In the genomic region with DNA sequence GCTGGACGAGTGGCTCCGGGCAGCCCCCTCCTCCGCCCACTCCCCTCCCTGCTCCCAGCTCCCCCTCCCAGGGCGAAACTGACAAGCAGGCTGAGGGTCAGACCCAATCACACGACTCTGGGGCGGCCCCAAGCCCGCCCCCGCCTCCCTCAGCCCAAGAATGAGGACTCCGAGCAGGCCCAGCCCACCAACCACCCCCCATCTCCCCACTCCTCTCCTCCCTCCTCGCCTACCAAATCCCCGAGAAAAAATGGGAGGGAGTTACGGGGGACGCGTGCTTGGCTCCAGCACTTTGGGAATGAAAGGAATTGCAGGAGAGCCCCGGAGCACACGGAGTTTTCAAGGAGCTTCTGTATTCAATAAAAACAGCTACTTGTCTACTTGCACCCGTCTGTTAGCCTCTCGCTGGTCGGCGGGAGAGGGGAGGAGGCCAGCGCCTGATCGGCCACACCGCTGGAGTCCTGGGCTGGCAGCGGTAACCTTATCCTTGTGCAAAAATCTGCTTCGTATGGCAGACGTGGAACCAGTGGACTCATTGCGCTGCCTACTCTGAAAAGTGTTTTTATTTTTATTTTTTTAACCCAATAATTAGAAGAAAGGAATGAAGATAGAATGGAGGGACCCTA, we compare ENCODE assay signal across 8 cellular contexts. TPM values are rescaled to one million over a fixed set of nuclear protein-coding genes. Genes with fewer than 3 reads are reported as not detected.
A peak's percentile ranks its signal among the peaks of the same experiment; 100 is the strongest.
DNase-seq lines count a peak whose midpoint lies in the region; ATAC-seq and TF ChIP-seq lines count a peak whose summit lies in the region.

No MANE protein-coding gene starts in this region.

- H3K9ac ChIP-seq in GM23248 = no peak overlapping the region

- TF ChIP-seq POLR2A in gastrocnemius medialis (IDR thresholded peaks at IDR 0.05) = no peak

- no peaks in the 10 kb centered on the region for H3F3A ChIP-seq in GM23248 (ENCODE audit: insufficient read depth)

- no peaks in the 10 kb centered on the region for H3K9me2 ChIP-seq in GM23248 (ENCODE audit: insufficient read depth)

- WGBS in GM23248 (ENCODE audit: low coverage in 1 of 2, low lambda C conversion rate in 2 of 2, missing lambda C conversion rate in 2 of 2), 2 experiments = 13 to 14% methylated on average over 18 to 27 of the region's 27 CpGs

- H3K4me3 ChIP-seq in GM23248 (peak overlapping the region; percentile 70), gastrocnemius medialis (peak overlapping the region; percentile 41 to 68 (median 50))

- no peak for TF ChIP-seq CTCF in gastrocnemius medialis (IDR thresholded peaks at IDR 0.05 in 4 of 5, conservative IDR thresholded peaks at IDR 0.05 in 1 of 5)

- in situ Hi-C loops in GM23248 (cut with MboI) = loop anchor here (25.0 kb wide), 1 partner anchor 354 kb away; no protein-coding TSS in a partner anchor
- in situ Hi-C loops in gastrocnemius medialis (cut with MboI; ENCODE audit: low sequenced_read_pairs in 4 of 4) = loop anchor here in 2 of 4 donors (25.0 kb wide), 2 partner anchors 354 to 404 kb away; no protein-coding TSS in a partner anchor

- H3K4me1 ChIP-seq in GM23248 (ENCODE audit: insufficient read depth) (peaks cover 14% of the 10 kb centered on the region; the same call in 1 of the 2 replicates), gastrocnemius medialis (peaks cover 0 to 26% of the 10 kb centered on the region in 2 donors)

- H3K36me3 ChIP-seq in GM23248 (ENCODE audit: low read depth) = no peaks in the 10 kb centered on the region
- no peaks in the 10 kb centered on the region for H3K36me3 ChIP-seq in gastrocnemius medialis

- DNase-seq in GM23248 = no peak
- peak; percentile 5 for DNase-seq in cerebellum (ENCODE audit: low spot score)
- DNase-seq in iris pigment epithelial cell (ENCODE audit: low read depth) = peak; percentile 60
- no peak for DNase-seq in gastrocnemius medialis
- DNase-seq in LoVo (ENCODE audit: low spot score) = no peak
- DNase-seq in NCI-H187 treated with DMSO at 0.1 percent for 48 hours (lab: John Stamatoyannopoulos, UW) = no peak
- DNase-seq in SW 1271 (lab: John Stamatoyannopoulos, UW) = no peak

- no peaks in the 10 kb centered on the region for H3K79me2 ChIP-seq in GM23248 (ENCODE audit: insufficient read depth)

- no peak for ATAC-seq in gastrocnemius medialis
- no peak for ATAC-seq in GM21576 (IDR thresholded peaks at IDR 0.05; ENCODE audit: unreplicated experiment)

- peak overlapping the region; percentile 48 for H3K4me2 ChIP-seq in GM23248 (ENCODE audit: unreplicated experiment)

- no peaks in the 10 kb centered on the region for H3K9me3 ChIP-seq in GM23248 (ENCODE audit: low read depth)
- H3K9me3 ChIP-seq in gastrocnemius medialis = no peaks in the 10 kb centered on the region

- H3K27ac ChIP-seq in GM23248 (no peak overlapping the region), gastrocnemius medialis (no peak overlapping the region)

- 0 out of 2 replicates have a peak, but pooled peaks cover 12% of the 10 kb centered on the region for H3K27me3 ChIP-seq in GM23248 (replicated peaks; ENCODE audit: insufficient read depth)
- peaks cover 7 to 8% (median 8%) of the 10 kb centered on the region in 3 donors for H3K27me3 ChIP-seq in gastrocnemius medialis

- no peaks in the 10 kb centered on the region for H4K20me1 ChIP-seq in GM23248 (ENCODE audit: insufficient read depth)

- intact Hi-C loops in gastrocnemius medialis (cut with DNase I; ENCODE audit: low total_unique reads) = loop anchor here (5.0 kb wide), 1 partner anchor 354 kb away; no protein-coding TSS in a partner anchor

- H2AFZ ChIP-seq in GM23248 = peak overlapping the region; percentile 49; the same call in 1 of the 2 replicates

RNA-seq across cellular contexts. Expression of gene COL11A1, which starts 0.3 kb away (rescaled TPM):
- total RNA-seq in GM23248 (2014; rRNA removed; shearing (Covaris generic)) = 10.0 and 10.2 TPM in 2 replicates
- 6.1 and 7.1 TPM in 2 replicates for polyA plus RNA-seq in GM23248 (2016; fragmentation: Nextera tagmentation; extraction: Ambion mirVana)
- total RNA-seq in cerebellum = 35.0 TPM
- under 1 TPM in 2 of 4 donors, not detected in 2; 0.26 to 0.53 TPM for total RNA-seq in gastrocnemius medialis

Comparison
In these comparisons a context has a peak if more than half of its experiments do, and no peak if none do; other contexts are left out.
1. DNase-seq: peak in cerebellum (single experiment) and iris pigment epithelial cell (single experiment); none in GM23248 (single experiment), gastrocnemius medialis (0 of 2), LoVo (single experiment), NCI-H187 treated with DMSO at 0.1 percent for 48 hours (single experiment) and SW 1271 (0 of 2).